Comparison of ENCODE assay signal across 8 cellular contexts in the genomic region with DNA sequence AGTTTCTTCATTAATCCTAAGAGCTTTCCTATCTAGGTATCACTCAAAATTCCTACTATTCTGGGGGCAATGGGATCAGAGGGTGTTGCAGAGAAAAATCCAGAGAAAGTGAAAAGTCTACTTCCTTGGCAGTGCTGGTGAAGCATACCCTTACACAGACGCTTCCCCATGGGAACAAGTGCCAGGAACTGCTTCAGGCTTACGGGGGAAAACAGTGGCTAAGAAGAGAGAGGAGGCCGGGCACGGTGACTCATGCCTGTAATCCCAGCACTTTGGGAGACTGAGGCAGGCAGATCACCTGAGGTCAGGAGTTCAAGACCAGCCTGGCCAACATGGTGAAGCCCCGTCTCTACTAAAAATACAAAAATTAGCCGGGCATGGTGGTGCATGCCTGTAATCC. TPM values are rescaled to one million over a fixed set of nuclear protein-coding genes. Genes with fewer than 3 reads are reported as not detected.
DNase-seq lines count a peak whose midpoint lies in the region; ATAC-seq and TF ChIP-seq lines count a peak whose summit lies in the region.
"Not testable (repeated sequence)": the region's sequence is repeated elsewhere in the genome, so short reads cannot be mapped to it uniquely, and the experiment has no call there.

No MANE protein-coding gene starts in this region.

- DNase-seq in CD8-positive, alpha-beta T cell; PC-9; activated T-cell treated with anti-CD3 and anti-CD28 coated beads, Interleukin-2, amount 50 U/mL, for 4 hours; body of pancreas; esophagus muscularis mucosa (ENCODE audit: extremely low spot score); memory B cell (ENCODE audit: low spot score in 2 of 2); psoas muscle; transverse colon: not testable (repeated sequence)

- peaks cover 72% of the 10 kb centered on the region for H3F3A ChIP-seq in PC-9 (ENCODE audit: insufficient read depth, low read depth)

- not testable (repeated sequence) for H3K9me3 Mint-ChIP-seq in CD8-positive, alpha-beta T cell; activated T-cell treated with anti-CD3 and anti-CD28 coated beads, Interleukin-2, amount 50 U/mL, for 4 hours; memory B cell

- H3K79me2 ChIP-seq in PC-9 (ENCODE audit: low read depth), result peaks cover 94% of the 10 kb centered on the region

- H3K4me1 ChIP-seq in CD8-positive, alpha-beta T cell (ENCODE audit: insufficient read depth, low read length), result peaks cover 69% of the 10 kb centered on the region
- peaks cover 77% of the 10 kb centered on the region for H3K4me1 ChIP-seq in PC-9 (replicated peaks; ENCODE audit: insufficient read depth)
- H3K4me1 ChIP-seq in body of pancreas, result peaks cover 86% of the 10 kb centered on the region
- peaks cover 82 to 94% (median 91%) of the 10 kb centered on the region in 4 donors for H3K4me1 ChIP-seq in esophagus muscularis mucosa
- H3K4me1 ChIP-seq in psoas muscle, result peaks cover 69% of the 10 kb centered on the region
- peaks cover 45 to 84% (median 81%) of the 10 kb centered on the region in 4 donors for H3K4me1 ChIP-seq in transverse colon

- not testable (repeated sequence) for H3K27me3 ChIP-seq in CD8-positive, alpha-beta T cell (ENCODE audit: insufficient read depth, low read length); PC-9 (ENCODE audit: insufficient read depth, low read depth); body of pancreas; esophagus muscularis mucosa; psoas muscle (ENCODE audit: insufficient read depth in 3 of 3, low read length in 2 of 3); transverse colon

- peaks cover 56% of the 10 kb centered on the region for H4K20me1 ChIP-seq in PC-9 (ENCODE audit: insufficient read depth)

- H3K36me3 Mint-ChIP-seq in CD8-positive, alpha-beta T cell, result peaks cover 32% of the 10 kb centered on the region
- H3K36me3 Mint-ChIP-seq in activated T-cell treated with anti-CD3 and anti-CD28 coated beads, Interleukin-2, amount 50 U/mL, for 4 hours (ENCODE audit: insufficient read depth), result peaks cover 13% of the 10 kb centered on the region
- peaks cover 14% of the 10 kb centered on the region for H3K36me3 Mint-ChIP-seq in memory B cell

- WGBS in body of pancreas, 2 donors, result 54 to 64% methylated on average over 6 of the region's 6 CpGs
- 42% methylated on average over 6 of the region's 6 CpGs for WGBS in esophagus muscularis mucosa
- 23 to 39% (median 24%) methylated on average over 6 of the region's 6 CpGs for WGBS in psoas muscle, 3 donors
- WGBS in transverse colon (ENCODE audit: low coverage in 1 of 2), 2 donors, result 61 to 67% methylated on average over 1 to 6 of the region's 6 CpGs

- not testable (repeated sequence) for H3K9me3 ChIP-seq in CD8-positive, alpha-beta T cell (ENCODE audit: low read length); PC-9 (ENCODE audit: insufficient read depth, low read depth); body of pancreas; esophagus muscularis mucosa; psoas muscle; transverse colon

- not testable (repeated sequence) for H2AFZ ChIP-seq in PC-9

- H3K9me2 ChIP-seq in PC-9 (ENCODE audit: insufficient read depth), result not testable (repeated sequence)

- BruUV-seq in PC-9 (replicated peaks; lab: Mats Ljungman, UMichigan), result not testable (repeated sequence)

- TF ChIP-seq EP300 in esophagus muscularis mucosa (IDR thresholded peaks at IDR 0.05); transverse colon (IDR thresholded peaks at IDR 0.05; ENCODE audit: low read depth): not testable (repeated sequence)

- not testable (repeated sequence) for H3K27me3 Mint-ChIP-seq in CD8-positive, alpha-beta T cell (ENCODE audit: low read depth); activated T-cell treated with anti-CD3 and anti-CD28 coated beads, Interleukin-2, amount 50 U/mL, for 4 hours (ENCODE audit: low read depth); memory B cell

- CTCF ChIA-PET in CD8-positive, alpha-beta T cell (lab: Charles Lee), result interaction anchor here (0.7 to 5.2 kb wide), 4 partner anchors 9 to 59 kb away, joined by 4 to 53 read pairs (median 16); no protein-coding TSS in a partner anchor
- CTCF ChIA-PET in PC-9 (lab: Charles Lee), result not testable (repeated sequence)

- intact Hi-C loops in CD8-positive, alpha-beta T cell (cut with DNase I, micrococcal nuclease), result loop anchor here (5.0 to 10.0 kb wide), 6 partner anchors 35 to 758 kb away; partner anchors contain the start of genes TSPAN14 (in 2 of the 2), ZCCHC24 (in 2 of the 2) and NUTM2E (in 1 of the 2)
- intact Hi-C loops in PC-9 (cut with micrococcal nuclease; ENCODE audit: unreplicated experiment), result loop anchor here (10.0 kb wide), 2 partner anchors 128 to 262 kb away; partner anchors contain the start of gene TMEM254
- intact Hi-C loops in body of pancreas (cut with DNase I); esophagus muscularis mucosa (cut with DNase I); transverse colon (cut with DNase I; ENCODE audit: low total_unique reads): not testable (repeated sequence)
- intact Hi-C loops in psoas muscle (cut with DNase I), result loop anchor here (5.0 to 10.0 kb wide), 2 partner anchors 40 to 128 kb away; partner anchors contain the start of gene TMEM254 (in 1 of the 2)

- in situ Hi-C loops in transverse colon (cut with MboI; ENCODE audit: low pct_ligation_motif_present in 1 of 4, low pct_unique_long_range_greater_than_20kb in 1 of 4, low sequenced_read_pairs in 3 of 4), result loop anchor here in 2 of 4 donors (25.0 kb wide), 2 partner anchors 140 to 840 kb away; no protein-coding TSS in a partner anchor

- not testable (repeated sequence) for H3K36me3 ChIP-seq in CD8-positive, alpha-beta T cell (ENCODE audit: insufficient read depth, low read length); body of pancreas (replicated peaks in 1 of 2; ENCODE audit: insufficient read depth in 1 of 2, low read depth in 2 of 2); esophagus muscularis mucosa; psoas muscle (ENCODE audit: insufficient read depth in 1 of 2, low read depth in 1 of 2); transverse colon
- H3K36me3 ChIP-seq in PC-9 (ENCODE audit: low read depth), result peaks cover 22% of the 10 kb centered on the region; the same call in 1 of the 2 replicates

- not testable (repeated sequence) for ATAC-seq in CD8-positive, alpha-beta T cell; activated T-cell treated with anti-CD3 and anti-CD28 coated beads, Interleukin-2, amount 50 U/mL, for 4 hours; body of pancreas; memory B cell (ENCODE audit: low read depth); psoas muscle

- H3K4me2 ChIP-seq in PC-9, result peak overlapping the region; percentile 94

- peak overlapping the region; percentile 81 for H3K27ac Mint-ChIP-seq in CD8-positive, alpha-beta T cell
- peak overlapping the region; percentile 75 for H3K27ac Mint-ChIP-seq in memory B cell

- TF ChIP-seq CTCF in CD8-positive, alpha-beta T cell (IDR thresholded peaks at IDR 0.05); PC-9 (conservative IDR thresholded peaks at IDR 0.05); body of pancreas (IDR thresholded peaks at IDR 0.05); esophagus muscularis mucosa (IDR thresholded peaks at IDR 0.05); psoas muscle (IDR thresholded peaks at IDR 0.05); transverse colon (IDR thresholded peaks at IDR 0.05): not testable (repeated sequence)

- H3K4me3 ChIP-seq in CD8-positive, alpha-beta T cell (ENCODE audit: low read depth, low read length); body of pancreas: not testable (repeated sequence)
- peak overlapping the region; percentile 1; the same call in 1 of the 2 replicates for H3K4me3 ChIP-seq in PC-9
- peak overlapping the region in 1 of 4 donors; percentile 98 for H3K4me3 ChIP-seq in esophagus muscularis mucosa
- peak overlapping the region; percentile 96 for H3K4me3 ChIP-seq in psoas muscle
- H3K4me3 ChIP-seq in transverse colon, result peak overlapping the region in 1 of 4 donors; percentile 11

- not testable (repeated sequence) for TF ChIP-seq POLR2A in body of pancreas (IDR thresholded peaks at IDR 0.05); esophagus muscularis mucosa (IDR thresholded peaks at IDR 0.05; ENCODE audit: low read depth); transverse colon (IDR thresholded peaks at IDR 0.05)

- H3K4me3 Mint-ChIP-seq in CD8-positive, alpha-beta T cell, result peak overlapping the region; percentile 96
- H3K4me3 Mint-ChIP-seq in activated T-cell treated with anti-CD3 and anti-CD28 coated beads, Interleukin-2, amount 50 U/mL, for 4 hours, result peak overlapping the region; percentile 92
- peak overlapping the region; percentile 63 for H3K4me3 Mint-ChIP-seq in memory B cell

- not testable (repeated sequence) for H3K27ac ChIP-seq in CD8-positive, alpha-beta T cell (ENCODE audit: low read depth, low read length)
- H3K27ac ChIP-seq in PC-9 (peak overlapping the region; percentile 98), body of pancreas (peak overlapping the region; percentile 2 to 100 (median 100)), esophagus muscularis mucosa (replicated peaks in 1 of 4) (peak overlapping the region; percentile 96 to 100 (median 98)), psoas muscle (peak overlapping the region; percentile 99), transverse colon (peak overlapping the region; percentile 99 to 100 (median 100))

- POLR2A ChIA-PET in CD8-positive, alpha-beta T cell (lab: Charles Lee), result interaction anchor here (0.6 to 5.6 kb wide), 5 partner anchors 10 to 716 kb away, joined by 3 to 71 read pairs (median 5); no protein-coding TSS in a partner anchor
- POLR2A ChIA-PET in PC-9 (lab: Charles Lee; ENCODE audit: unreplicated experiment), result interaction anchor here (0.6 to 1.0 kb wide), 3 partner anchors 10 to 44 kb away, joined by 4 to 9 read pairs (median 4); no protein-coding TSS in a partner anchor

- H3K4me1 Mint-ChIP-seq in CD8-positive, alpha-beta T cell (ENCODE audit: low read depth), result peaks cover 78% of the 10 kb centered on the region
- peaks cover 72% of the 10 kb centered on the region for H3K4me1 Mint-ChIP-seq in activated T-cell treated with anti-CD3 and anti-CD28 coated beads, Interleukin-2, amount 50 U/mL, for 4 hours (ENCODE audit: low read depth)
- peaks cover 58% of the 10 kb centered on the region for H3K4me1 Mint-ChIP-seq in memory B cell

RNA-seq across cellular contexts. Expression of gene ANXA11, which starts 2.8 kb away (rescaled TPM):
- total RNA-seq in CD8-positive, alpha-beta T cell, result 100 to 1,000 TPM; 136 to 141 TPM
- total RNA-seq in PC-9 (2021), result 287 and 318 TPM in 2 replicates
- total RNA-seq in activated T-cell treated with anti-CD3 and anti-CD28 coated beads, Interleukin-2, amount 50 U/mL, for 4 hours, result 100 to 1,000 TPM; 157 to 161 (median 158) TPM
- 10 to 100 TPM; 68.2 to 71.9 TPM for total RNA-seq in body of pancreas
- total RNA-seq in esophagus muscularis mucosa, result 100 to 1,000 TPM; 126 to 213 (median 166) TPM
- total RNA-seq in psoas muscle, result 100 to 1,000 TPM; 120 to 389 (median 273) TPM
- polyA plus RNA-seq in psoas muscle, result 100 to 1,000 TPM; 112 to 164 (median 132) TPM
- 100 to 1,000 TPM; 134 to 247 (median 219) TPM for total RNA-seq in transverse colon
